Comparison of ENCODE assay signal across 28 cellular contexts in the genomic region with DNA sequence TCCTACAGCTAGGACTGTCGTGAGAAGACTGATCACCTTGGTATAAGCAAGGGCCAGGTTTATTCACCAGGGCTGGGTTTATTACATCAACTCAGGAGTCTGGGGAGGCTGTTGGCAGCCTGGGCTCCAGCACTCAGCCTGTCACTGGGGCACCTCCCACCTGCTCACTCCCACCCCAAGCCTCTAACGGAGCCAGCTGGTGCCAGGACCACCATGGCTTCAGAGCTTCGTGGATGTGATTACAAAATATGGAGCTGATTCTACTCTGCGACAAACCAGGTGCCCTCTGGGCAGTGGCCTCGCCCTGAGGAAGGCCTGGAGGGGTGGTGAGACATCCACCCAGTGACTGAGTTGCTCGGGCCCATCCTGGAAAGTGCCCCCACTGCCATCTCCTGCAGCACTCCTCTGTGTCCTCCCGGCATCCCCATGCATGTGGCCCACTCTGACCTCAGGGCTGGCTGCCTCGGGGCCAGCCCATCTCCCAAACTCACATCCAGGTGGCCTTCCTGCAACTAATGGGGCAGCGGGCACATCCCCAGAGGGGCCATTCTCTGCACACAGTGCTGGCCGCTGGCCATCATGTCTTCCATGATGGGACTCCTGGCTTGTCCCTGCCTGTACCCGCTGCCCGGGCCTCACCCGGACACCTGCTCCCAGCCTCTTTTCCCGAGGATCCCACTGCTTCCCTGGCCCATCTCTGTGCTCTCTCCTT. TPM values are rescaled to one million over a fixed set of nuclear protein-coding genes. Genes with fewer than 3 reads are reported as not detected.
DNase-seq lines count a peak whose midpoint lies in the region; ATAC-seq and TF ChIP-seq lines count a peak whose summit lies in the region.
"Had no signal": no experiment of that assay in that cellular context is flagged by ENCODE, and none has a peak within 500 bp of the region (broad histone marks: within the 10 kb centered on the region; RNA-seq: fewer than 3 reads in every experiment).

No MANE protein-coding gene starts in this region.

- no peak overlapping the region for H3K14ac ChIP-seq in mesenchymal stem cell (ENCODE audit: low read length in 2 of 2)

- 96% methylated on average over 14 of the region's 14 CpGs for WGBS in mesenchymal stem cell

- H3K23ac ChIP-seq in mesenchymal stem cell (ENCODE audit: low read length in 2 of 2), result no peak overlapping the region

- H3K36me3 ChIP-seq in left ventricle myocardium inferior (peaks cover under 1% of the 10 kb centered on the region), mesenchymal stem cell (ENCODE audit: control insufficient read depth in 1 of 2, insufficient read depth in 2 of 2, low read depth in 1 of 2, low read length in 2 of 2) (peaks cover 2 to 41% of the 10 kb centered on the region in 2 experiments), upper lobe of right lung (no peaks in the 10 kb centered on the region)
- H3K36me3 ChIP-seq: Peyer's patch, thoracic aorta had no signal

- H3K4me3 ChIP-seq in left ventricle myocardium inferior (no peak overlapping the region), mesenchymal stem cell (ENCODE audit: insufficient read depth in 1 of 2, low read depth in 1 of 2, low read length in 2 of 2) (no peak overlapping the region), upper lobe of right lung (no peak overlapping the region)
- H3K4me3 ChIP-seq: body of pancreas, lung, Peyer's patch, skin epidermis, thoracic aorta had no signal

- H4K8ac ChIP-seq in mesenchymal stem cell (ENCODE audit: low read length), result no peak overlapping the region

- H2AFZ ChIP-seq in mesenchymal stem cell (ENCODE audit: low read depth, low read length), result no peak overlapping the region
- H2AFZ ChIP-seq: parathyroid adenoma had no signal

- no peaks in the 10 kb centered on the region for H3K4me1 ChIP-seq in left ventricle myocardium inferior
- peaks cover 6% of the 10 kb centered on the region for H3K4me1 ChIP-seq in mesenchymal stem cell (ENCODE audit: control insufficient read depth, insufficient read depth, low read depth, low read length)
- H3K4me1 ChIP-seq in upper lobe of right lung, result no peaks in the 10 kb centered on the region
- H3K4me1 ChIP-seq: body of pancreas, parathyroid adenoma, Peyer's patch had no signal

- no peak overlapping the region for H3K4me2 ChIP-seq in mesenchymal stem cell (ENCODE audit: low read length, poor library complexity, severe bottlenecking)

- TF ChIP-seq CTCF in left ventricle myocardium inferior (IDR thresholded peaks at IDR 0.05; ENCODE audit: borderline replicate concordance) (no peak), upper lobe of right lung (IDR thresholded peaks at IDR 0.05) (no peak)

- no peak overlapping the region for H2BK5ac ChIP-seq in mesenchymal stem cell (ENCODE audit: low read depth, low read length, poor library complexity, severe bottlenecking)

- no peak overlapping the region for H3K4ac ChIP-seq in mesenchymal stem cell (ENCODE audit: low read depth in 1 of 2, low read length in 2 of 2)

- no peak overlapping the region for H2AK5ac ChIP-seq in mesenchymal stem cell (ENCODE audit: low read length, severe bottlenecking)

- H3K27me3 ChIP-seq in left ventricle myocardium inferior (ENCODE audit: low read depth) (no peaks in the 10 kb centered on the region), mesenchymal stem cell (ENCODE audit: control insufficient read depth in 1 of 2, insufficient read depth in 1 of 2, low read length in 2 of 2) (no peaks in the 10 kb centered on the region), upper lobe of right lung (no peaks in the 10 kb centered on the region)
- H3K27me3 ChIP-seq: body of pancreas, Peyer's patch had no signal

- H3K27ac ChIP-seq in left ventricle myocardium inferior (replicated peaks) (no peak overlapping the region), mesenchymal stem cell (ENCODE audit: low read length, poor library complexity, severe bottlenecking) (no peak overlapping the region), upper lobe of right lung (no peak overlapping the region)
- H3K27ac ChIP-seq: 22Rv1, body of pancreas, parathyroid adenoma, Peyer's patch, skin epidermis, thoracic aorta had no signal

- no peak overlapping the region for H3K18ac ChIP-seq in mesenchymal stem cell (ENCODE audit: low read depth in 1 of 2, low read length in 2 of 2)

- H3K9ac ChIP-seq in mesenchymal stem cell (ENCODE audit: low read length), result no peak overlapping the region
- H3K9ac ChIP-seq: parathyroid adenoma had no signal

- H3K9me3 ChIP-seq in left ventricle myocardium inferior (replicated peaks) (no peaks in the 10 kb centered on the region), mesenchymal stem cell (ENCODE audit: control insufficient read depth, low read length) (no peaks in the 10 kb centered on the region), upper lobe of right lung (no peaks in the 10 kb centered on the region)
- H3K9me3 ChIP-seq: body of pancreas, Peyer's patch, thoracic aorta had no signal

- peak overlapping the region; percentile 21 for H4K91ac ChIP-seq in mesenchymal stem cell (ENCODE audit: low read length)

- no peaks in the 10 kb centered on the region for H3K79me1 ChIP-seq in mesenchymal stem cell (replicated peaks; ENCODE audit: low read length, poor library complexity, severe bottlenecking)

- no peak overlapping the region for H2BK120ac ChIP-seq in mesenchymal stem cell (ENCODE audit: low read depth, low read length)

- ATAC-seq in left ventricle myocardium superior (no peak), upper lobe of right lung (no peak)
- ATAC-seq: body of pancreas, HepG2 had no signal

- peak; percentile 15 for DNase-seq in DMS 273 (lab: John Stamatoyannopoulos, UW; ENCODE audit: unreplicated experiment)
- DNase-seq in DMS 273 treated with DMSO at 0.1 percent for 48 hours (lab: John Stamatoyannopoulos, UW), result no peak
- DNase-seq in left ventricle myocardium superior, result peak; percentile 15
- DNase-seq in left ventricle myocardium inferior, result no peak
- DNase-seq in mesenchymal stem cell, result no peak
- DNase-seq in upper lobe of right lung, result peak; percentile 48
- no peak for DNase-seq in SHP77 (lab: John Stamatoyannopoulos, UW)
- no peak for DNase-seq in NCI-H2029 (lab: John Stamatoyannopoulos, UW)
- DNase-seq: body of pancreas; C1 segment of cervical spinal cord; Calu3; DND-41; GF-D8; islet precursor cell; Kasumi-1; NCI-H1417 treated with DMSO at 0.1 percent for 48 hours; NCI-H345; nephron progenitor cell; retina; stimulated activated naive CD4-positive, alpha-beta T cell; T-helper 9 cell had no signal

- H2BK12ac ChIP-seq in mesenchymal stem cell (ENCODE audit: low read length in 2 of 2), result no peak overlapping the region

- intact Hi-C loops in left ventricle myocardium superior (cut with micrococcal nuclease) (no loop called here), left ventricle myocardium inferior (cut with micrococcal nuclease) (no loop called here), upper lobe of right lung (cut with DNase I) (no loop called here)

- no peak overlapping the region for H2BK15ac ChIP-seq in mesenchymal stem cell (ENCODE audit: low read depth, poor library complexity, severe bottlenecking)

RNA-seq across cellular contexts. Expression of a gene that starts 49.6 kb away (rescaled TPM):
- 15.7 TPM for total RNA-seq in left ventricle myocardium superior
- 13.8 TPM for total RNA-seq in left ventricle myocardium inferior
- 20.4 TPM for polyA plus RNA-seq in mesenchymal stem cell (2013, experiment 1 of 2)
- 18.6 TPM for polyA plus RNA-seq in mesenchymal stem cell (2013, experiment 2 of 2)
- 58.0 TPM for total RNA-seq in upper lobe of right lung

RNA-seq across cellular contexts. Expression of a gene that starts 56.9 kb away (rescaled TPM):
- total RNA-seq in left ventricle myocardium superior (11.2 TPM), left ventricle myocardium inferior (11.6 TPM), upper lobe of right lung (15.0 TPM)
- polyA plus RNA-seq in mesenchymal stem cell (2013, experiment 1 of 2), result 74.4 TPM
- 72.6 TPM for polyA plus RNA-seq in mesenchymal stem cell (2013, experiment 2 of 2)

Comparison
In these comparisons a context has a peak if more than half of its experiments do, and no peak if none do; other contexts are left out.
1. DNase-seq: peak in DMS 273 (single experiment), left ventricle myocardium superior (single experiment) and upper lobe of right lung (single experiment); none in DMS 273 treated with DMSO at 0.1 percent for 48 hours (single experiment), left ventricle myocardium inferior (single experiment), mesenchymal stem cell (single experiment), SHP77 (0 of 2) and NCI-H2029 (single experiment).